8 cellular contexts compared by ENCODE assay signal in the genomic region with DNA sequence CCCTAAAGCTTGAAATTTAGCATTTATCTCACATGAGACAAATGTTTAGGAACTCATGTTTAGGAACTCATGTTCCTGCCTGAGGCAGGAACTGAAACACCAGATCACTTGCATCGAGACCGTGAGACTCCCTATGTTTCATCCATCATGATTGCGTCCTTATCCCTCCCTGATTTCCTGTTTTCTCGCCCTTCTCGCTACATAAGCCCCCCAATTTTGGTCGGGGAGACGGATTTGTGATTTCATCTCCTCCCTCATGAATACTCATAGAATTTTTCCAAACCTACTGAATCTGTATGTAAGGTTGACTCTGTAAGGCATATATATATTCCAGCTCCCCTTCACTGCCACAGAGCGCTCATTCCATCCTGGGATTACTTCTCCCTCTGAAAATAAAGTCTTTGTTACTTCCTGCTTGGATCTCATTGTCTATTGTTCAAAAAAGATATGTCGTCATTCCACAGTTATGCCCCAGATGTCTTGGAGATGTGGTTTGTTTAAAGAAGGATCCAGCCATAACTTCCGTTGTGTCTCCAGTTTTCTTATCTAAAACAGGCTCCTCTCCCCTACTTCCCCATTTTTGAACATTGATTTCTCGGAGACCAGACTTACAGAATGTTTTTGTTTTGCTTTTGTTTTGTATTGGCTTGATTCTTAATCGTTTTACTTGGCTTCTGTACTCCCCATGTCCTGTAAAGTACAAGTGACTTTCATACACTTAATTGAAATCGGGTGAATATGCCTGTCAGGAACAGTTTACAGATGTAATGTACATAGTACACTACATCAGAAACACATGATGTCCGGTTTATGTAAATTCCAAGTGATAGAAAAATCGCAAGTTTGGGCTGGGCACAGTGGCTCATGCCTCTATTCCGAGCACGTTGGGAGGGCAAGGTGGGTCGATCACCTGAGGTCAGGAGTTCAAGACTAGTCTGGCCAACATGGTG.
A peak's percentile ranks its signal among the peaks of the same experiment; 100 is the strongest.
DNase-seq lines count a peak whose midpoint lies in the region; ATAC-seq lines count a peak whose summit lies in the region.

No MANE protein-coding gene starts in this region.

- no peak for ATAC-seq in HG03457 (IDR thresholded peaks at IDR 0.05; ENCODE audit: unreplicated experiment)

- peak; percentile 89 for DNase-seq in GF-D8 (lab: John Stamatoyannopoulos, UW)
- peak; percentile 53 for DNase-seq in Jurkat, Clone E6-1 (ENCODE audit: low read depth, low spot score)
- peak; percentile 94 for DNase-seq in SKM-1 treated with dmso at 0.1 percent for 144 hours (lab: John Stamatoyannopoulos, UW; ENCODE audit: unreplicated experiment)
- peak; percentile 94 for DNase-seq in foreskin melanocyte
- peak; percentile 87 for DNase-seq in pons (ENCODE audit: low spot score)
- no peak for DNase-seq in activated CD4-positive, alpha-beta T cell treated with anti-CD3 and anti-CD28 coated beads, Interleukin-2, amount 50 U/mL, for 4 hours
- no peak for DNase-seq in NCI-H128 (lab: John Stamatoyannopoulos, UW; ENCODE audit: unreplicated experiment)

- H3K4me3 ChIP-seq in Jurkat, Clone E6-1 (ENCODE audit: low read length): peak overlapping the region; percentile 65

Comparison
In these comparisons a context has a peak if more than half of its experiments do, and no peak if none do; other contexts are left out.
1. DNase-seq: peak in GF-D8 (single experiment), Jurkat, Clone E6-1 (single experiment), SKM-1 treated with dmso at 0.1 percent for 144 hours (single experiment), foreskin melanocyte (single experiment) and pons (single experiment); none in activated CD4-positive, alpha-beta T cell treated with anti-CD3 and anti-CD28 coated beads, Interleukin-2, amount 50 U/mL, for 4 hours (0 of 2) and NCI-H128 (single experiment).